8 cellular contexts compared by ENCODE assay signal in the genomic region with DNA sequence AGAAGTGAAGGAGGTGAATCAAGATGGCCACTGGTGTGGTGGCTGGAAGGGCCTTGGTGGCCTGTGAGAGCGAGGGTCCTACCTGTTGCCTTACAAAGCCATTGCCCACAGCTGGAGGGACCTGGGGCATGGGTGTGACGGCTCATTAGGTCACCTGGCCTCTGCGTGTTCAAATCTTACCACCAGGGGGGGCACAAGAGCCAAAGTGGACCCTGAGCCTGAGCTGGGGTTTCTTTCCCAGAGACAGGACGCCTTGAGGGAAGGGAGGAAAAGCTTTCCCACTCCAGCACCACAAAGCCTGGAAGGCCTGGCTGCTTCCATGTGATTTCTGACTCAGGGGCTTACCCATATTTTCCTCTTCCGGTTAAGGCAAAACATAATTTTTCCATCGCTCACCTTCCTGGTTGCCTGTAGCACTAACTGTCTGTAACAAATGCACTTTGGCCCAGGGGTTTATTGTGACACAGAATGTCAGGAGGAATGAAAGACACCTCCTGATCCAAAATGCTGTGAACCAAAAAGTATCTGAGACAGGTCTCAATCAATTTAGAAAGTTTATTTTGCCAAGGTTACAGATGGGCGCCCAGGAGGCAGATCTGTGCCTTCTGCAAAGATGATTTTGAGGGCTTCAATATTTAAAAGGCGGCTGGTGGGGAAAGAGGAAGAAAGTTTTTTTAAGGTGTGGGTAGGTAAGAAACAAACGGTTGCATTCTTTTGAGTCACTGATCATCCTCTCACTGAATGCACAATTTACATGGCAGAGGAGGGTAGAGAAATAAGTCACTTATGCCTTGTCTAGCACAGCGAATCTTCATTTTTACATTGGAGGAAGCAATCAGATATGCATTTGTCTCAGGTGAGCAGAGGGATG. TPM values are rescaled to one million over a fixed set of nuclear protein-coding genes. Genes with fewer than 3 reads are reported as not detected.
A peak's percentile ranks its signal among the peaks of the same experiment; 100 is the strongest.
DNase-seq lines count a peak whose midpoint lies in the region; ATAC-seq, FAIRE-seq and TF ChIP-seq lines count a peak whose summit lies in the region.

No MANE protein-coding gene starts in this region.

- no peak for TF ChIP-seq POLR2A in breast epithelium (IDR thresholded peaks at IDR 0.05)

- H2AFZ ChIP-seq in keratinocyte (ENCODE audit: control insufficient read depth, low read length): no peak overlapping the region

- H3K27ac ChIP-seq in VCaP (peak overlapping the region; percentile 98), breast epithelium (peak overlapping the region; percentile 75 to 81), keratinocyte (ENCODE audit: control insufficient read depth, insufficient read depth, low read length) (peak overlapping the region; percentile 77)

- in situ Hi-C loops in ACHN (cut with HindIII; ENCODE audit: low pct_ligation_motif_present, low pct_unique_long_range_greater_than_20kb, low sequenced_read_pairs): no loop called here

- FAIRE-seq in keratinocyte (lab: Jason Lieb, UNC): peak; percentile 90

- peak overlapping the region; percentile 25 for H3K4me2 ChIP-seq in keratinocyte (ENCODE audit: control insufficient read depth, extremely low read depth, insufficient read depth, low read depth, low read length)

- DNase-seq in ACHN (peak; percentile 90), NCI-H146 (lab: John Stamatoyannopoulos, UW) (peak; percentile 86), breast epithelium (ENCODE audit: low spot score in 2 of 2) (peak; percentile 83 to 92), keratinocyte (ENCODE audit: low read depth, low spot score) (no peak)
- DNase-seq in stimulated activated CD4-positive, alpha-beta T cell treated with anti-CD3 and anti-CD28 coated beads, Interleukin-12 subunit alpha, Interleukin-12 subunit beta, amount 100 ng/mL, for 48 hours (ENCODE audit: low read depth in 2 of 3, low spot score in 1 of 3): peak; percentile 59 to 87 (median 70)

- H3K27me3 ChIP-seq in breast epithelium: no peaks in the 10 kb centered on the region
- H3K27me3 ChIP-seq in keratinocyte (ENCODE audit: control insufficient read depth, extremely low read depth, insufficient read depth, low read length): no peaks in the 10 kb centered on the region

- no peaks in the 10 kb centered on the region for H3K9me3 ChIP-seq in breast epithelium
- no peaks in the 10 kb centered on the region for H3K9me3 ChIP-seq in keratinocyte (ENCODE audit: control insufficient read depth, low read depth, low read length)

- ATAC-seq in GM18909 (IDR thresholded peaks at IDR 0.05; ENCODE audit: poor library complexity, unreplicated experiment) (peak; percentile 59), GM21528 (IDR thresholded peaks at IDR 0.05; ENCODE audit: low FRiP score, unreplicated experiment) (no peak)

- no peaks in the 10 kb centered on the region for H3K4me1 ChIP-seq in breast epithelium
- H3K4me1 ChIP-seq in keratinocyte (ENCODE audit: control insufficient read depth, extremely low read depth, insufficient read depth, low read length): peaks cover 20% of the 10 kb centered on the region

- no peaks in the 10 kb centered on the region for H4K20me1 ChIP-seq in keratinocyte (ENCODE audit: control insufficient read depth, extremely low read depth, insufficient read depth, low read length)

- TF ChIP-seq CTCF in VCaP (conservative IDR thresholded peaks at IDR 0.05) (peak; percentile 98), breast epithelium (IDR thresholded peaks at IDR 0.05) (peak; percentile 96 to 97 (median 96)), keratinocyte (optimal IDR thresholded peaks at IDR 0.05 in 1 of 3, IDR thresholded peaks at IDR 0.05 in 1 of 3, conservative IDR thresholded peaks at IDR 0.05 in 1 of 3; ENCODE audit: extremely low read depth in 1 of 3, insufficient read depth in 2 of 3, low read length in 3 of 3) (peak; percentile 90 to 96 (median 95))

- H3K36me3 ChIP-seq in breast epithelium (no peaks in the 10 kb centered on the region), keratinocyte (ENCODE audit: control insufficient read depth in 2 of 2, extremely low read depth in 1 of 2, insufficient read depth in 2 of 2, low read length in 2 of 2) (no peaks in the 10 kb centered on the region)

- intact Hi-C loops in breast epithelium (cut with DNase I; ENCODE audit: low total_unique reads): no loop called here

- H3K9ac ChIP-seq in keratinocyte (ENCODE audit: control insufficient read depth, extremely low read depth, insufficient read depth, low read length): peak overlapping the region; percentile 53

- peaks cover 7% of the 10 kb centered on the region for H3K79me2 ChIP-seq in keratinocyte (ENCODE audit: control insufficient read depth, insufficient read depth, low read length)

- H3K9me1 ChIP-seq in keratinocyte (ENCODE audit: control insufficient read depth, extremely low read depth, insufficient read depth, low read length): no peaks in the 10 kb centered on the region

- H3K4me3 ChIP-seq in breast epithelium (no peak overlapping the region), keratinocyte (ENCODE audit: control insufficient read depth in 2 of 3, extremely low read depth in 1 of 3, insufficient read depth in 2 of 3, low read depth in 1 of 3, low read length in 3 of 3) (no peak overlapping the region)

- dilution Hi-C loops in keratinocyte (cut with MboI; ENCODE audit: extremely low pct_ligation_motif_present, low sequenced_read_pairs): no loop called here

RNA-seq across cellular contexts. Expression of gene CD9, which starts 4.3 kb away (rescaled TPM):
- total RNA-seq in breast epithelium: 100 to 1,000 TPM in 2 of 3 donors, 10 to 100 TPM in 1; 91.1 to 436 (median 243) TPM
- polyA plus RNA-seq in keratinocyte: 922 to 1,166 TPM (median 1,084 TPM) in 3 replicates
- polyA plus RNA-seq in keratinocyte (2011; ENCODE audit: low read depth): 172 TPM
- polyA plus RNA-seq in keratinocyte (2011; cell fraction: cytosol; rRNA removed): 591 and 749 TPM in 2 replicates
- polyA plus RNA-seq in keratinocyte (2011; cell fraction: nucleus; rRNA removed): 1,144 and 1,488 TPM in 2 replicates
- 605 and 776 TPM in 2 replicates for polyA plus RNA-seq in keratinocyte (2012; ENCODE audit: low replicate concordance)
- 431 to 802 TPM (median 750 TPM) in 3 replicates for polyA minus RNA-seq in keratinocyte
- 467 TPM for polyA minus RNA-seq in keratinocyte (2011; cell fraction: cytosol; rRNA and poly(A)+ RNA removed)
- polyA minus RNA-seq in keratinocyte (2011; cell fraction: nucleus; rRNA and poly(A)+ RNA removed): 442 and 537 TPM in 2 replicates
